Comparison of ENCODE assay signal across 10 cellular contexts in genomic region chr15:65249641-65250040, GRCh38. TPM values are rescaled to one million over a fixed set of nuclear protein-coding genes. Genes with fewer than 3 reads are reported as not detected.
DNase-seq lines count a peak whose midpoint lies in the region; ATAC-seq and TF ChIP-seq lines count a peak whose summit lies in the region.
"Had no signal": no experiment of that assay in that cellular context is flagged by ENCODE, and none has a peak within 500 bp of the region (broad histone marks: within the 10 kb centered on the region; RNA-seq: fewer than 3 reads in every experiment).

No MANE protein-coding gene starts in this region.

- no peak overlapping the region for H3K4me2 ChIP-seq in hepatocyte

- H3K36me3 ChIP-seq in hepatocyte (replicated peaks; ENCODE audit: insufficient read depth, low read depth) = no peaks in the 10 kb centered on the region

- H3K79me2 ChIP-seq in hepatocyte = no peaks in the 10 kb centered on the region

- DNase-seq in activated CD4-positive, CD25-positive, alpha-beta regulatory T cell treated with anti-CD3 and anti-CD28 coated beads, Interleukin-2, amount 50 U/mL, for 72 hours = peak; percentile 37
- DNase-seq in hepatocyte (ENCODE audit: low spot score) (no peak), middle frontal gyrus (ENCODE audit: extremely low spot score, low spot score) (no peak), iPS-NIHi7 (ENCODE audit: extremely low spot score) (no peak), EL (no peak)
- DNase-seq in stimulated activated CD8-positive, alpha-beta memory T cell treated with anti-CD3 and anti-CD28 coated beads, Interleukin-7, amount 100 ng/mL, for 48 hours (ENCODE audit: extremely low read depth in 1 of 2, low read depth in 1 of 2) = peak; percentile 47 to 75
- DNase-seq: GM23248, NCI-H82 had no signal

- no peaks in the 10 kb centered on the region for H3K27me3 ChIP-seq in hepatocyte

- 79% methylated on average over 2 of the region's 2 CpGs for WGBS in hepatocyte (ENCODE audit: low lambda C conversion rate, missing lambda C conversion rate)

- H3K27ac ChIP-seq in hepatocyte = peak overlapping the region; percentile 31
- H3K27ac ChIP-seq: GM23248 had no signal

- H2AFZ ChIP-seq in hepatocyte = no peak overlapping the region
- H2AFZ ChIP-seq: GM23248 had no signal

- peak; percentile 67 for ATAC-seq in GM21529 (IDR thresholded peaks at IDR 0.05; ENCODE audit: unreplicated experiment)

- peaks cover 28% of the 10 kb centered on the region for H3K4me1 ChIP-seq in hepatocyte (ENCODE audit: insufficient read depth)

- no peak for TF ChIP-seq CTCF in hepatocyte (IDR thresholded peaks at IDR 0.05; ENCODE audit: poor library complexity)

- no peak overlapping the region for H3K4me3 ChIP-seq in hepatocyte
- H3K4me3 ChIP-seq: GM23248 had no signal

- H3K9me3 ChIP-seq in hepatocyte (ENCODE audit: low read depth) = no peaks in the 10 kb centered on the region

- H3K9me2 ChIP-seq in hepatocyte (replicated peaks; ENCODE audit: insufficient read depth) = no peaks in the 10 kb centered on the region

- H4K20me1 ChIP-seq in hepatocyte (ENCODE audit: insufficient read depth, poor library complexity, severe bottlenecking) = no peaks in the 10 kb centered on the region

RNA-seq across cellular contexts. Expression of gene PARP16, which starts 37.0 kb away (rescaled TPM):
- 9.3 and 13.2 TPM in 2 replicates for total RNA-seq in hepatocyte
- 16.0 and 19.7 TPM in 2 replicates for polyA plus RNA-seq in hepatocyte

RNA-seq across cellular contexts. Expression of gene CILP, which starts 38.4 kb away (rescaled TPM):
- total RNA-seq in hepatocyte = 62.9 and 67.1 TPM in 2 replicates
- polyA plus RNA-seq in hepatocyte = 69.2 and 96.4 TPM in 2 replicates

RNA-seq across cellular contexts. Expression of gene RNU5A-1, which starts 46.2 kb away (rescaled TPM):
- total RNA-seq in hepatocyte = not detected in 2 replicates
- not detected in 2 replicates for polyA plus RNA-seq in hepatocyte
- total RNA-seq: GM23248, progenitor cell of endocrine pancreas had no signal
- polyA plus RNA-seq: GM23248 had no signal

RNA-seq across cellular contexts. Expression of gene RNU5B-1, which starts 54.8 kb away (rescaled TPM):
- total RNA-seq in hepatocyte = not detected in 2 replicates
- not detected in 2 replicates for polyA plus RNA-seq in hepatocyte
- total RNA-seq: GM23248 had no signal
- polyA plus RNA-seq: GM23248 had no signal

Comparison
In these comparisons a context has a peak if more than half of its experiments do, and no peak if none do; other contexts are left out.
1. DNase-seq: peak in activated CD4-positive, CD25-positive, alpha-beta regulatory T cell treated with anti-CD3 and anti-CD28 coated beads, Interleukin-2, amount 50 U/mL, for 72 hours (single experiment) and stimulated activated CD8-positive, alpha-beta memory T cell treated with anti-CD3 and anti-CD28 coated beads, Interleukin-7, amount 100 ng/mL, for 48 hours (2 of 2); none in hepatocyte (single experiment), middle frontal gyrus (single experiment), iPS-NIHi7 (single experiment) and EL (single experiment).